In genomic region chr1:47970882-47971281, GRCh38 we compare ENCODE assay signal across 14 cellular contexts.
DNase-seq lines count a peak whose midpoint lies in the region; ATAC-seq and TF ChIP-seq lines count a peak whose summit lies in the region.
"Had no signal": no experiment of that assay in that cellular context is flagged by ENCODE, and none has a peak within 500 bp of the region (broad histone marks: within the 10 kb centered on the region; RNA-seq: fewer than 3 reads in every experiment).

No MANE protein-coding gene starts in this region.

- ATAC-seq in SK-N-SH treated with all-trans-retinoic acid at 6 μM for 48 hours: no peak

- no peak overlapping the region for H3K4me3 ChIP-seq in LNCaP clone FGC (ENCODE audit: low read depth, low read length)
- H3K4me3 ChIP-seq: BLaER1 treated with 17β-estradiol and CSF1 and Interleukin-3, amounts not matched to agents 10 nM and 100 nM had no signal

- H3K4me1 Mint-ChIP-seq in nephron progenitor cell: peaks cover 74% of the 10 kb centered on the region
- H3K4me1 Mint-ChIP-seq: B cell; CD4-positive, CD25-positive, alpha-beta regulatory T cell had no signal

- H3K9me3 Mint-ChIP-seq in nephron progenitor cell: no peaks in the 10 kb centered on the region
- H3K9me3 Mint-ChIP-seq: CD4-positive, CD25-positive, alpha-beta regulatory T cell; H9 had no signal

- peak overlapping the region; percentile 25 for H3K4me3 Mint-ChIP-seq in nephron progenitor cell
- H3K4me3 Mint-ChIP-seq: B cell; CD4-positive, CD25-positive, alpha-beta regulatory T cell; H9 had no signal

- TF ChIP-seq CTCF in LNCaP clone FGC (IDR thresholded peaks at IDR 0.05; ENCODE audit: control insufficient read depth, extremely low read depth, insufficient read depth) (no peak), nephron progenitor cell (IDR thresholded peaks at IDR 0.05) (no peak)

- H3K27me3 Mint-ChIP-seq in nephron progenitor cell (ENCODE audit: low read depth, poor library complexity): no peaks in the 10 kb centered on the region
- H3K27me3 Mint-ChIP-seq: CD4-positive, CD25-positive, alpha-beta regulatory T cell had no signal

- DNase-seq in NCI-H2171 treated with DMSO at 0.1 percent for 48 hours (lab: John Stamatoyannopoulos, UW) (peak; percentile 12), NCI-H2171 (lab: John Stamatoyannopoulos, UW) (no peak), LNCaP clone FGC (ENCODE audit: low read depth) (peak; percentile 40), nephron progenitor cell (no peak), hippocampal formation (lab: John Stamatoyannopoulos, UW) (no peak), AML-193 (lab: John Stamatoyannopoulos, UW) (no peak), NCI-H1436 treated with DMSO at 0.1 percent for 48 hours (lab: John Stamatoyannopoulos, UW) (no peak)
- DNase-seq: 8988T; Caco-2; CD4-positive, CD25-positive, alpha-beta regulatory T cell; H9 had no signal

- no peak overlapping the region for H3K27ac Mint-ChIP-seq in nephron progenitor cell
- H3K27ac Mint-ChIP-seq: B cell, H9 had no signal

- H3K36me3 Mint-ChIP-seq in nephron progenitor cell (ENCODE audit: low read depth): peaks cover 5% of the 10 kb centered on the region
- H3K36me3 Mint-ChIP-seq: CD4-positive, CD25-positive, alpha-beta regulatory T cell had no signal

TF ChIP-seq in SK-N-SH treated with all-trans-retinoic acid at 6 μM for 48 hours, 23 proteins besides CTCF, POLR2A, EP300 and RAD21:
- TF ChIP-seq TCF4 (CRISPR knock-in tag; IDR thresholded peaks at IDR 0.05; ENCODE audit: borderline replicate concordance) (peak; percentile 38; the same call in 1 of the 2 replicates), RARB (CRISPR knock-in tag; IDR thresholded peaks at IDR 0.05) (no peak), ZFP30 (CRISPR knock-in tag; IDR thresholded peaks at IDR 0.05) (no peak), BACH2 (CRISPR knock-in tag; IDR thresholded peaks at IDR 0.05; ENCODE audit: borderline replicate concordance) (no peak), POU6F1 (CRISPR knock-in tag; IDR thresholded peaks at IDR 0.05; ENCODE audit: borderline replicate concordance, low read depth) (no peak), TOX (CRISPR knock-in tag; IDR thresholded peaks at IDR 0.05; ENCODE audit: borderline replicate concordance) (no peak), OSR1 (CRISPR knock-in tag; IDR thresholded peaks at IDR 0.05) (no peak)
- TF ChIP-seq, protein P1, sequence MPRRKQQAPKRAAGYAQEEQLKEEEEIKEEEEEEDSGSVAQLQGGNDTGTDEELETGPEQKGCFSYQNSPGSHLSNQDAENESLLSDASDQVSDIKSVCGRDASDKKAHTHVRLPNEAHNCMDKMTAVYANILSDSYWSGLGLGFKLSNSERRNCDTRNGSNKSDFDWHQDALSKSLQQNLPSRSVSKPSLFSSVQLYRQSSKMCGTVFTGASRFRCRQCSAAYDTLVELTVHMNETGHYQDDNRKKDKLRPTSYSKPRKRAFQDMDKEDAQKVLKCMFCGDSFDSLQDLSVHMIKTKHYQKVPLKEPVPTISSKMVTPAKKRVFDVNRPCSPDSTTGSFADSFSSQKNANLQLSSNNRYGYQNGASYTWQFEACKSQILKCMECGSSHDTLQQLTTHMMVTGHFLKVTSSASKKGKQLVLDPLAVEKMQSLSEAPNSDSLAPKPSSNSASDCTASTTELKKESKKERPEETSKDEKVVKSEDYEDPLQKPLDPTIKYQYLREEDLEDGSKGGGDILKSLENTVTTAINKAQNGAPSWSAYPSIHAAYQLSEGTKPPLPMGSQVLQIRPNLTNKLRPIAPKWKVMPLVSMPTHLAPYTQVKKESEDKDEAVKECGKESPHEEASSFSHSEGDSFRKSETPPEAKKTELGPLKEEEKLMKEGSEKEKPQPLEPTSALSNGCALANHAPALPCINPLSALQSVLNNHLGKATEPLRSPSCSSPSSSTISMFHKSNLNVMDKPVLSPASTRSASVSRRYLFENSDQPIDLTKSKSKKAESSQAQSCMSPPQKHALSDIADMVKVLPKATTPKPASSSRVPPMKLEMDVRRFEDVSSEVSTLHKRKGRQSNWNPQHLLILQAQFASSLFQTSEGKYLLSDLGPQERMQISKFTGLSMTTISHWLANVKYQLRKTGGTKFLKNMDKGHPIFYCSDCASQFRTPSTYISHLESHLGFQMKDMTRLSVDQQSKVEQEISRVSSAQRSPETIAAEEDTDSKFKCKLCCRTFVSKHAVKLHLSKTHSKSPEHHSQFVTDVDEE (CRISPR knock-in tag; IDR thresholded peaks at IDR 0.05): 0 out of 2 replicates have a peak, but pooled peaks have one; percentile 10
- TF ChIP-seq, protein P2, sequence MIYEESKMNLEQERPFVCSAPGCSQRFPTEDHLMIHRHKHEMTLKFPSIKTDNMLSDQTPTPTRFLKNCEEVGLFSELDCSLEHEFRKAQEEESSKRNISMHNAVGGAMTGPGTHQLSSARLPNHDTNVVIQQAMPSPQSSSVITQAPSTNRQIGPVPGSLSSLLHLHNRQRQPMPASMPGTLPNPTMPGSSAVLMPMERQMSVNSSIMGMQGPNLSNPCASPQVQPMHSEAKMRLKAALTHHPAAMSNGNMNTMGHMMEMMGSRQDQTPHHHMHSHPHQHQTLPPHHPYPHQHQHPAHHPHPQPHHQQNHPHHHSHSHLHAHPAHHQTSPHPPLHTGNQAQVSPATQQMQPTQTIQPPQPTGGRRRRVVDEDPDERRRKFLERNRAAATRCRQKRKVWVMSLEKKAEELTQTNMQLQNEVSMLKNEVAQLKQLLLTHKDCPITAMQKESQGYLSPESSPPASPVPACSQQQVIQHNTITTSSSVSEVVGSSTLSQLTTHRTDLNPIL (CRISPR knock-in tag; IDR thresholded peaks at IDR 0.05; ENCODE audit: low read depth): no peak

Comparison
In these comparisons a context has a peak if more than half of its experiments do, and no peak if none do; other contexts are left out.
1. DNase-seq: peak in NCI-H2171 treated with DMSO at 0.1 percent for 48 hours (single experiment) and LNCaP clone FGC (single experiment); none in NCI-H2171 (single experiment), nephron progenitor cell (single experiment), hippocampal formation (0 of 2), AML-193 (0 of 2) and NCI-H1436 treated with DMSO at 0.1 percent for 48 hours (single experiment).